ENCODE assay signal across 10 cellular contexts in the genomic region with DNA sequence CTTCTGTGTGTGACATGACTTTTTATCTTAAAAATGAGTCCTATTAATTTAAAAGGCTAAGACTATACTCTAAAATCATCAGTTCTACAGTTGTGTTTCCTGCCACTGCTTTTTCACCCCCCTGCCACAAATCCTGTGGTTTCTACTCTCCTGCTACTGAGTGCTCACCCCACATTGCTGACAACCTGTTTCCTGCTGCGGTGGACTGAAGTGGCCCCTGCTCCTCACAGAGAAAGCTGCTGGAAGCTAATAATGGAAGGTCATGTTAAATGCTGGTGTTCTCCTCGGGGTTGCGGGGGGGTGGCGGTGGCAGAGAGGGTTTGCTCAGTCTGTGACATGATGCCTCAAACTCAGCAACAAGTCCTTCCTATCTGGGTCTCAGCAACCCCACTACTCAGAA.
A peak's percentile ranks its signal among the peaks of the same experiment; 100 is the strongest.
DNase-seq lines count a peak whose midpoint lies in the region; ATAC-seq and TF ChIP-seq lines count a peak whose summit lies in the region.
"Had no signal": no experiment of that assay in that cellular context is flagged by ENCODE, and none has a peak within 500 bp of the region (broad histone marks: within the 10 kb centered on the region; RNA-seq: fewer than 3 reads in every experiment).

No MANE protein-coding gene starts in this region.

- no peak overlapping the region for H3K4me3 ChIP-seq in CD8-positive, alpha-beta T cell (ENCODE audit: low read depth, low read length)
- H3K4me3 ChIP-seq in HL-60 (replicated peaks; ENCODE audit: insufficient read depth, low read length) (no peak overlapping the region), WERI-Rb-1 (ENCODE audit: low read depth, low read length) (no peak overlapping the region)

- peak; percentile 36 for ATAC-seq in CD8-positive, alpha-beta T cell
- ATAC-seq in GM19463 (IDR thresholded peaks at IDR 0.05; ENCODE audit: unreplicated experiment) (peak; percentile 63), HG03039 (IDR thresholded peaks at IDR 0.05; ENCODE audit: unreplicated experiment) (no peak)

- intact Hi-C loops in CD8-positive, alpha-beta T cell (cut with DNase I, micrococcal nuclease) = no loop called here

- no peaks in the 10 kb centered on the region for H3K27me3 ChIP-seq in CD8-positive, alpha-beta T cell (ENCODE audit: insufficient read depth, low read length)
- H3K27me3 ChIP-seq in HL-60 (ENCODE audit: insufficient read depth, poor library complexity, severe bottlenecking) (no peaks in the 10 kb centered on the region), WERI-Rb-1 (ENCODE audit: insufficient read depth, low read depth, severe bottlenecking) (peaks cover 49% of the 10 kb centered on the region)

- peak in 1 of 7 experiments; percentile 2 for DNase-seq in CD8-positive, alpha-beta T cell
- peak in 1 of 2 experiments; percentile 86 for DNase-seq in HL-60 (ENCODE audit: low read depth in 1 of 2, low spot score in 1 of 2)
- DNase-seq in activated naive CD8-positive, alpha-beta T cell treated with anti-CD3 and anti-CD28 coated beads for 36 hours = peak; percentile 18
- no peak for DNase-seq in WERI-Rb-1
- no peak for DNase-seq in NCI-H1694 treated with DMSO at 0.1 percent for 48 hours (lab: John Stamatoyannopoulos, UW)
- no peak for DNase-seq in D341Med (ENCODE audit: low spot score)
- DNase-seq: GOT3 had no signal

- POLR2A ChIA-PET in CD8-positive, alpha-beta T cell (lab: Charles Lee) = no interaction called here

- H3K4me3 Mint-ChIP-seq in CD8-positive, alpha-beta T cell = peak overlapping the region; percentile 26
- no peak overlapping the region for H3K4me3 Mint-ChIP-seq in activated naive CD8-positive, alpha-beta T cell treated with anti-CD3 and anti-CD28 coated beads for 36 hours
- H3K4me3 Mint-ChIP-seq: stimulated activated naive CD8-positive, alpha-beta T cell treated with anti-CD3 and anti-CD28 coated beads, Interleukin-15, Interleukin-2, amounts not matched to agents 100 ng/mL and 50 ng/mL, for 24 hours had no signal

- no peak overlapping the region for H3K27ac Mint-ChIP-seq in CD8-positive, alpha-beta T cell
- H3K27ac Mint-ChIP-seq in activated naive CD8-positive, alpha-beta T cell treated with anti-CD3 and anti-CD28 coated beads for 36 hours = no peak overlapping the region
- H3K27ac Mint-ChIP-seq: stimulated activated naive CD8-positive, alpha-beta T cell treated with anti-CD3 and anti-CD28 coated beads, Interleukin-15, Interleukin-2, amounts not matched to agents 100 ng/mL and 50 ng/mL, for 24 hours had no signal

- CTCF ChIA-PET in CD8-positive, alpha-beta T cell (lab: Charles Lee) = no interaction called here

- TF ChIP-seq CTCF in CD8-positive, alpha-beta T cell (IDR thresholded peaks at IDR 0.05) = no peak
- TF ChIP-seq CTCF in HL-60 (IDR thresholded peaks at IDR 0.05; ENCODE audit: insufficient read depth, low read length) = no peak
- TF ChIP-seq CTCF in WERI-Rb-1 (IDR thresholded peaks at IDR 0.05; ENCODE audit: low read depth, low read length) = no peak

- no peaks in the 10 kb centered on the region for H3K9me3 Mint-ChIP-seq in CD8-positive, alpha-beta T cell
- H3K9me3 Mint-ChIP-seq in activated naive CD8-positive, alpha-beta T cell treated with anti-CD3 and anti-CD28 coated beads for 36 hours = peaks cover 8% of the 10 kb centered on the region
- H3K9me3 Mint-ChIP-seq: stimulated activated naive CD8-positive, alpha-beta T cell treated with anti-CD3 and anti-CD28 coated beads, Interleukin-15, Interleukin-2, amounts not matched to agents 100 ng/mL and 50 ng/mL, for 24 hours had no signal

- no peaks in the 10 kb centered on the region for H3K27me3 Mint-ChIP-seq in CD8-positive, alpha-beta T cell (ENCODE audit: low read depth)
- peaks cover 23% of the 10 kb centered on the region for H3K27me3 Mint-ChIP-seq in activated naive CD8-positive, alpha-beta T cell treated with anti-CD3 and anti-CD28 coated beads for 36 hours

- H3K4me1 Mint-ChIP-seq in CD8-positive, alpha-beta T cell (ENCODE audit: low read depth) = peaks cover 23% of the 10 kb centered on the region
- H3K4me1 Mint-ChIP-seq in activated naive CD8-positive, alpha-beta T cell treated with anti-CD3 and anti-CD28 coated beads for 36 hours = peaks cover 19% of the 10 kb centered on the region

- peaks cover 4% of the 10 kb centered on the region for H3K4me1 ChIP-seq in CD8-positive, alpha-beta T cell (ENCODE audit: insufficient read depth, low read length)

- H3K27ac ChIP-seq in CD8-positive, alpha-beta T cell (ENCODE audit: low read depth, low read length) = no peak overlapping the region
- H3K27ac ChIP-seq in HL-60 (replicated peaks) (peak overlapping the region; percentile 40), WERI-Rb-1 (no peak overlapping the region)

- H3K36me3 Mint-ChIP-seq in CD8-positive, alpha-beta T cell = no peaks in the 10 kb centered on the region
- no peaks in the 10 kb centered on the region for H3K36me3 Mint-ChIP-seq in activated naive CD8-positive, alpha-beta T cell treated with anti-CD3 and anti-CD28 coated beads for 36 hours

- H3K9me3 ChIP-seq in CD8-positive, alpha-beta T cell (ENCODE audit: low read length) = no peaks in the 10 kb centered on the region
- no peaks in the 10 kb centered on the region for H3K9me3 ChIP-seq in WERI-Rb-1 (ENCODE audit: severe bottlenecking)

- H3K36me3 ChIP-seq in CD8-positive, alpha-beta T cell (ENCODE audit: insufficient read depth, low read length) = no peaks in the 10 kb centered on the region
- no peaks in the 10 kb centered on the region for H3K36me3 ChIP-seq in WERI-Rb-1
